ENCODE assay signal across 24 cellular contexts in genomic region chr9:28547469-28547981, GRCh38.
"Had no signal": no experiment of that assay in that cellular context is flagged by ENCODE, and none has a peak within 500 bp of the region (broad histone marks: within the 10 kb centered on the region; RNA-seq: fewer than 3 reads in every experiment).

No MANE protein-coding gene starts in this region.

- ATAC-seq: psoas muscle; right cardiac atrium; right lobe of liver; stimulated activated effector memory CD8-positive, alpha-beta T cell treated with anti-CD3 and anti-CD28 coated beads, Interleukin-12 subunit alpha, Interleukin-12 subunit beta, amount 100 ng/mL, for 72 hours; stimulated activated naive B cell treated with anti-CD40 and anti-IgM and Interleukin-4, amounts not matched to agents 10 μg/mL and 1 μg/mL and 100 μg/mL, for 72 hours had no signal

- H3K79me2 ChIP-seq: parathyroid adenoma had no signal

- H3K27ac ChIP-seq: neural progenitor cell, ovary, parathyroid adenoma, psoas muscle, right lobe of liver, sigmoid colon, stomach, thoracic aorta, thyroid gland, tibial nerve, upper lobe of left lung, vagina had no signal

- H3K4me1 ChIP-seq: neural progenitor cell, parathyroid adenoma, psoas muscle, right lobe of liver, sigmoid colon, stomach, thyroid gland, tibial nerve, upper lobe of left lung, vagina had no signal

- H3K36me3 ChIP-seq: neural progenitor cell, ovary, right lobe of liver, sigmoid colon, stomach, thoracic aorta, thyroid gland, tibial nerve, upper lobe of left lung, vagina had no signal

- H3K4me3 ChIP-seq: neural progenitor cell, ovary, psoas muscle, right lobe of liver, sigmoid colon, stomach, thoracic aorta, thyroid gland, tibial nerve, upper lobe of left lung, vagina had no signal

- DNase-seq: occipital lobe; ovary; posterior cingulate gyrus; psoas muscle; right cardiac atrium; right lobe of liver; sigmoid colon; small intestine; stimulated activated CD4-positive, alpha-beta T cell treated with anti-CD3 and anti-CD28 coated beads, Interleukin-15, amount 100 ng/mL, for 24 hours; stimulated activated CD4-positive, alpha-beta T cell treated with anti-CD3 and anti-CD28 coated beads, Interleukin-2, amount 100 ng/mL, for 24 hours; stimulated activated CD4-positive, alpha-beta T cell treated with anti-CD3 and anti-CD28 coated beads, Interleukin-2, amount 100 ng/mL, for 48 hours; stimulated activated CD4-positive, alpha-beta T cell treated with anti-CD3 and anti-CD28 coated beads, Interleukin-4, amount 100 ng/mL, for 24 hours; stimulated activated naive B cell treated with anti-CD40 and anti-IgM and Interleukin-4, amounts not matched to agents 10 μg/mL and 1 μg/mL and 100 μg/mL, for 72 hours; stimulated activated naive CD4-positive, alpha-beta T cell treated with Interleukin-2 at 50 U/mL for 16 hours; stomach; thyroid gland; trophoblast cell; upper lobe of left lung had no signal

- H3K9me3 ChIP-seq: ovary, psoas muscle, sigmoid colon, stomach, thoracic aorta, thyroid gland, upper lobe of left lung, vagina had no signal

- H3K27me3 ChIP-seq: neural progenitor cell, ovary, right lobe of liver, sigmoid colon, stomach, thyroid gland, tibial nerve, upper lobe of left lung, vagina had no signal

- H2AFZ ChIP-seq: neural progenitor cell, parathyroid adenoma had no signal

- H3K4me2 ChIP-seq: neural progenitor cell had no signal

- H3K9ac ChIP-seq: neural progenitor cell, parathyroid adenoma had no signal
